Comparison of ENCODE assay signal across 8 cellular contexts in the genomic region with DNA sequence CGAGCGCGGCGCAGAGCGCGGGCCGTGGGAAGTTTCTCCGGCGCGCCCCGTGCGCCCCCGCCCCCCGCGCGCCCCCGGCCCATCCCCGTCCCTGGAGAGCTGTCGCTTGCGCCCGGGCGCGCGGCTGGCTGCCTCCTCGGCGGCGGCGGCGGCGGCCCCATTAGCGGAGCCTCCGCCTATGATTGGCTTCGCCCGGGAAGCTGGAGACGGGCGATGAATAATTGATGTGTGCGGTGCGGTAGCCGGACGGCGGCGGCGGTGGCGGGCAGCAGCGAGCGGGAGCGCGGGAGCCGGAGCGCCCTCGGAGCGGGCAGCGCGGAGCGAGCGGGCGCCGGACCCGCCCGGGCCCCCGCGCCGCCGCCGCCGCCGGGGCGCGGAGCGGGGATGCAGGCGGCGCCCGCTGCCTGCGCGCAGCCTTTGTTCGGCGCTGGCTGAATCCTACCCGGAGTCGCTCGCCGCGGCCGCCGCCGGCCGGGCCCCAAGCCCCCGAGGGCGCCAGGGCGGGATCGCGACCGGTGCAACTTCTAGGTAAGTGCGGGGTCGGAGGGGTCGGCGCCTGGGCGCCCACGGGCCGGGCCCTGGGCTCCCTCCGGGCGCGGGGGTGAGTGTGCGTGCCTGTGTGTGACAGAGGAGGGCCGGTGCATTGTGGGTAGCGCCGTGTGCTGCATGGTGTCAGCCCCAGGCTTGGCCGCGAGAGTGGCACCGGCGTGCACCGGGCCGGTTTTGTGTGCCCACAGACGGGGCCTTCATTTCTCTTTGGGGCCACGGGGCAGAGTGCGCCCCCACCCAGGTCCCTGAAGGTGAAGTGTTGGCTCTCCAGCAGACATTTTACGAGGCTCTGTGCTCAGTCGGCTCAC.
DNase-seq lines count a peak whose midpoint lies in the region; ATAC-seq and TF ChIP-seq lines count a peak whose summit lies in the region.

No MANE protein-coding gene starts in this region.

- H3K9me3 Mint-ChIP-seq in Calu3 (ENCODE audit: low read depth, unreplicated experiment) (no peaks in the 10 kb centered on the region), Caco-2 (ENCODE audit: unreplicated experiment) (no peaks in the 10 kb centered on the region)
- no peaks in the 10 kb centered on the region for H3K9me3 Mint-ChIP-seq in dendritic cell treated with granulocyte-macrophage colony-stimulating factor and Interleukin-4, amounts not matched to agents 40 ng/mL and 50 ng/mL, for 4 days
- no peaks in the 10 kb centered on the region for H3K9me3 Mint-ChIP-seq in stimulated activated memory B cell treated with anti-CD40 and anti-IgM and Interleukin-4, amounts not matched to agents 10 μg/mL and 1 μg/mL and 100 μg/mL, for 72 hours

- H3K9ac ChIP-seq in HUES48 (ENCODE audit: low read depth, low read length) = no peak overlapping the region

- no peak overlapping the region for H3K27ac ChIP-seq in HUES48 (ENCODE audit: low read depth, low read length)

- intact Hi-C loops in Calu3 (cut with micrococcal nuclease; ENCODE audit: unreplicated experiment) = no loop called here
- intact Hi-C loops in dendritic cell treated with granulocyte-macrophage colony-stimulating factor and Interleukin-4, amounts not matched to agents 40 ng/mL and 50 ng/mL, for 4 days (cut with micrococcal nuclease) = no loop called here
- intact Hi-C loops in Caco-2 (cut with micrococcal nuclease; ENCODE audit: unreplicated experiment) = no loop called here

- H3K4me3 ChIP-seq in HUES48 (ENCODE audit: low read depth, low read length) = peak overlapping the region; percentile 53
- H3K4me3 ChIP-seq in Caco-2 (ENCODE audit: low read depth, low read length) = no peak overlapping the region

- peaks cover 48% of the 10 kb centered on the region for H3K27me3 ChIP-seq in HUES48 (ENCODE audit: control insufficient read depth, insufficient read depth, low read length)
- H3K27me3 ChIP-seq in Caco-2 (replicated peaks; ENCODE audit: control insufficient read depth, insufficient read depth, low read length) = no peaks in the 10 kb centered on the region

- no peaks in the 10 kb centered on the region for H3K27me3 Mint-ChIP-seq in Calu3 (ENCODE audit: unreplicated experiment)
- no peaks in the 10 kb centered on the region for H3K27me3 Mint-ChIP-seq in dendritic cell treated with granulocyte-macrophage colony-stimulating factor and Interleukin-4, amounts not matched to agents 40 ng/mL and 50 ng/mL, for 4 days
- H3K27me3 Mint-ChIP-seq in stimulated activated memory B cell treated with anti-CD40 and anti-IgM and Interleukin-4, amounts not matched to agents 10 μg/mL and 1 μg/mL and 100 μg/mL, for 72 hours = no peaks in the 10 kb centered on the region
- no peaks in the 10 kb centered on the region for H3K27me3 Mint-ChIP-seq in Caco-2 (ENCODE audit: insufficient read depth, unreplicated experiment)

- peak; percentile 51 for ATAC-seq in GM19463 (IDR thresholded peaks at IDR 0.05; ENCODE audit: unreplicated experiment)
- peak; percentile 80 for ATAC-seq in stimulated activated memory B cell treated with anti-CD40 and anti-IgM and Interleukin-4, amounts not matched to agents 10 μg/mL and 1 μg/mL and 100 μg/mL, for 72 hours

- H3K36me3 ChIP-seq in HUES48 (ENCODE audit: control insufficient read depth, insufficient read depth, low read length) (no peaks in the 10 kb centered on the region), Caco-2 (ENCODE audit: control insufficient read depth, insufficient read depth, low read length) (no peaks in the 10 kb centered on the region)

- POLR2A ChIA-PET in Caco-2 (lab: Charles Lee) = no interaction called here

- H3K4me1 Mint-ChIP-seq in Calu3 (ENCODE audit: low read depth, unreplicated experiment) (peaks cover 21% of the 10 kb centered on the region), Caco-2 (ENCODE audit: low read depth, unreplicated experiment) (peaks cover 7% of the 10 kb centered on the region)
- peaks cover 86% of the 10 kb centered on the region for H3K4me1 Mint-ChIP-seq in dendritic cell treated with granulocyte-macrophage colony-stimulating factor and Interleukin-4, amounts not matched to agents 40 ng/mL and 50 ng/mL, for 4 days (ENCODE audit: low read depth)
- H3K4me1 Mint-ChIP-seq in stimulated activated memory B cell treated with anti-CD40 and anti-IgM and Interleukin-4, amounts not matched to agents 10 μg/mL and 1 μg/mL and 100 μg/mL, for 72 hours = peaks cover 67% of the 10 kb centered on the region

- H3K4me1 ChIP-seq in HUES48 (ENCODE audit: control insufficient read depth, insufficient read depth, low read length) (peaks cover 43% of the 10 kb centered on the region), Caco-2 (no peaks in the 10 kb centered on the region)

- DNase-seq in Calu3 (no peak), midbrain (lab: John Stamatoyannopoulos, UW) (peak; percentile 62), Caco-2 (no peak)
- DNase-seq in activated CD4-positive, alpha-beta T cell treated with anti-CD3 and anti-CD28 coated beads for 48 hours = peak; percentile 81

- H3K36me3 Mint-ChIP-seq in Calu3 (ENCODE audit: insufficient read depth, unreplicated experiment) = peaks cover 4% of the 10 kb centered on the region
- H3K36me3 Mint-ChIP-seq in dendritic cell treated with granulocyte-macrophage colony-stimulating factor and Interleukin-4, amounts not matched to agents 40 ng/mL and 50 ng/mL, for 4 days (ENCODE audit: low read depth) = peaks cover 30% of the 10 kb centered on the region
- peaks cover 29% of the 10 kb centered on the region for H3K36me3 Mint-ChIP-seq in stimulated activated memory B cell treated with anti-CD40 and anti-IgM and Interleukin-4, amounts not matched to agents 10 μg/mL and 1 μg/mL and 100 μg/mL, for 72 hours
- H3K36me3 Mint-ChIP-seq in Caco-2 (ENCODE audit: insufficient read depth, unreplicated experiment) = peaks cover 18% of the 10 kb centered on the region

- CTCF ChIA-PET in Calu3 (lab: Charles Lee) (no interaction called here), Caco-2 (lab: Charles Lee) (no interaction called here)

- no peak for TF ChIP-seq CTCF in Calu3 (IDR thresholded peaks at IDR 0.05; ENCODE audit: unreplicated experiment)
- TF ChIP-seq CTCF in Caco-2 (IDR thresholded peaks at IDR 0.05; ENCODE audit: insufficient read depth in 1 of 2, low read depth in 1 of 2, low read length in 1 of 2, severe bottlenecking in 1 of 2, unreplicated experiment in 1 of 2) = no peak

- H3K27ac Mint-ChIP-seq in Calu3 (ENCODE audit: unreplicated experiment) (peak overlapping the region; percentile 53), Caco-2 (ENCODE audit: unreplicated experiment) (no peak overlapping the region)
- peak overlapping the region; percentile 87 for H3K27ac Mint-ChIP-seq in dendritic cell treated with granulocyte-macrophage colony-stimulating factor and Interleukin-4, amounts not matched to agents 40 ng/mL and 50 ng/mL, for 4 days
- H3K27ac Mint-ChIP-seq in stimulated activated memory B cell treated with anti-CD40 and anti-IgM and Interleukin-4, amounts not matched to agents 10 μg/mL and 1 μg/mL and 100 μg/mL, for 72 hours = peak overlapping the region; percentile 97

- BruUV-seq in Calu3 (replicated peaks; lab: Mats Ljungman, UMichigan) (no TSS peak), Caco-2 (replicated peaks; lab: Mats Ljungman, UMichigan) (no TSS peak)

- no peak overlapping the region for H3K4me3 Mint-ChIP-seq in Calu3 (ENCODE audit: low read depth, unreplicated experiment)
- H3K4me3 Mint-ChIP-seq in dendritic cell treated with granulocyte-macrophage colony-stimulating factor and Interleukin-4, amounts not matched to agents 40 ng/mL and 50 ng/mL, for 4 days = peak overlapping the region; percentile 75
- H3K4me3 Mint-ChIP-seq in stimulated activated memory B cell treated with anti-CD40 and anti-IgM and Interleukin-4, amounts not matched to agents 10 μg/mL and 1 μg/mL and 100 μg/mL, for 72 hours = peak overlapping the region; percentile 83
- no peak overlapping the region for H3K4me3 Mint-ChIP-seq in Caco-2 (ENCODE audit: unreplicated experiment)

- H3K9me3 ChIP-seq in HUES48 (ENCODE audit: control insufficient read depth, insufficient read depth, low read length) = no peaks in the 10 kb centered on the region
- no peaks in the 10 kb centered on the region for H3K9me3 ChIP-seq in Caco-2

Comparison
In these comparisons a context has a peak if more than half of its experiments do, and no peak if none do; other contexts are left out.
1. DNase-seq: peak in activated CD4-positive, alpha-beta T cell treated with anti-CD3 and anti-CD28 coated beads for 48 hours (single experiment) and midbrain (single experiment); none in Calu3 (single experiment) and Caco-2 (0 of 2).
2. H3K4me3 Mint-ChIP-seq: peak in dendritic cell treated with granulocyte-macrophage colony-stimulating factor and Interleukin-4, amounts not matched to agents 40 ng/mL and 50 ng/mL, for 4 days (single experiment) and stimulated activated memory B cell treated with anti-CD40 and anti-IgM and Interleukin-4, amounts not matched to agents 10 μg/mL and 1 μg/mL and 100 μg/mL, for 72 hours (single experiment); none in Calu3 (single experiment) and Caco-2 (single experiment).